ENCODE assay signal across 8 cellular contexts in genomic region chr2:21118302-21118920, GRCh38.
DNase-seq lines count a peak whose midpoint lies in the region; ATAC-seq lines count a peak whose summit lies in the region.

No MANE protein-coding gene starts in this region.

- no peaks in the 10 kb centered on the region for H3K36me3 Mint-ChIP-seq in activated naive CD4-positive, alpha-beta T cell treated with anti-CD3 and anti-CD28 coated beads, Interleukin-2, amount 10 ng/mL, durations not matched to agents 7 days and 5 days

- H3K27me3 Mint-ChIP-seq in activated naive CD4-positive, alpha-beta T cell treated with anti-CD3 and anti-CD28 coated beads, Interleukin-2, amount 10 ng/mL, durations not matched to agents 7 days and 5 days = no peaks in the 10 kb centered on the region

- H3K4me1 Mint-ChIP-seq in activated naive CD4-positive, alpha-beta T cell treated with anti-CD3 and anti-CD28 coated beads, Interleukin-2, amount 10 ng/mL, durations not matched to agents 7 days and 5 days = no peaks in the 10 kb centered on the region

- DNase-seq in activated naive CD4-positive, alpha-beta T cell treated with anti-CD3 and anti-CD28 coated beads, Interleukin-2, amount 10 ng/mL, durations not matched to agents 7 days and 5 days = peak; percentile 26
- no peak for DNase-seq in activated naive CD4-positive, alpha-beta T cell (lab: John Stamatoyannopoulos, UW)
- DNase-seq in RKO (ENCODE audit: low spot score) (peak; percentile 60), fibroblast of peridontal ligament (ENCODE audit: extremely low read depth) (peak; percentile 3), pons (ENCODE audit: low spot score) (peak; percentile 60)
- DNase-seq in activated CD8-positive, alpha-beta memory T cell treated with anti-CD3 and anti-CD28 coated beads, Interleukin-2, amount 50 U/mL, for 48 hours = no peak

- no peaks in the 10 kb centered on the region for H3K9me3 Mint-ChIP-seq in activated naive CD4-positive, alpha-beta T cell treated with anti-CD3 and anti-CD28 coated beads, Interleukin-2, amount 10 ng/mL, durations not matched to agents 7 days and 5 days

- peak; percentile 69 for ATAC-seq in HG03460 (IDR thresholded peaks at IDR 0.05; ENCODE audit: unreplicated experiment)
- ATAC-seq in GM21381 (IDR thresholded peaks at IDR 0.05; ENCODE audit: unreplicated experiment) = no peak

- CTCF ChIA-PET in activated naive CD4-positive, alpha-beta T cell treated with anti-CD3 and anti-CD28 coated beads, Interleukin-2, amount 10 ng/mL, durations not matched to agents 7 days and 5 days (lab: Charles Lee) = interaction anchor here (1.2 to 4.2 kb wide), 4 partner anchors 72 to 457 kb away, joined by 3 to 28 read pairs (median 8); partner anchors contain the start of gene APOB

- no peak overlapping the region for H3K27ac Mint-ChIP-seq in activated naive CD4-positive, alpha-beta T cell treated with anti-CD3 and anti-CD28 coated beads, Interleukin-2, amount 10 ng/mL, durations not matched to agents 7 days and 5 days

- H3K4me3 Mint-ChIP-seq in activated naive CD4-positive, alpha-beta T cell treated with anti-CD3 and anti-CD28 coated beads, Interleukin-2, amount 10 ng/mL, durations not matched to agents 7 days and 5 days = no peak overlapping the region

Comparison
In these comparisons a context has a peak if more than half of its experiments do, and no peak if none do; other contexts are left out.
1. DNase-seq: peak in activated naive CD4-positive, alpha-beta T cell treated with anti-CD3 and anti-CD28 coated beads, Interleukin-2, amount 10 ng/mL, durations not matched to agents 7 days and 5 days (single experiment), RKO (single experiment), fibroblast of peridontal ligament (single experiment) and pons (single experiment); none in activated naive CD4-positive, alpha-beta T cell (0 of 4) and activated CD8-positive, alpha-beta memory T cell treated with anti-CD3 and anti-CD28 coated beads, Interleukin-2, amount 50 U/mL, for 48 hours (single experiment).